Comparison of ENCODE assay signal across 17 cellular contexts in genomic region chr6:111517965-111518364, GRCh38.
"Had no signal": no experiment of that assay in that cellular context is flagged by ENCODE, and none has a peak within 500 bp of the region (broad histone marks: within the 10 kb centered on the region; RNA-seq: fewer than 3 reads in every experiment).

No MANE protein-coding gene starts in this region.

- ATAC-seq: activated CD8-positive, alpha-beta T cell treated with anti-CD3 and anti-CD28 coated beads, Interleukin-2, amount 10 ng/mL, durations not matched to agents 7 days and 5 days; left colon; lower lobe of right lung had no signal

- H3K4me1 ChIP-seq: lower lobe of right lung, suprapubic skin had no signal

- H3K36me3 ChIP-seq: adrenal gland, lower lobe of right lung, sigmoid colon, spleen, suprapubic skin had no signal

- H3K9me3 ChIP-seq: adrenal gland, lower lobe of right lung, sigmoid colon, suprapubic skin had no signal

- DNase-seq: activated CD4-positive, alpha-beta T cell treated with anti-CD3 and anti-CD28 coated beads, Interleukin-2, amount 10 ng/mL, durations not matched to agents 24 days and 14 days; activated CD4-positive, CD25-positive, alpha-beta regulatory T cell; activated CD8-positive, alpha-beta memory T cell treated with anti-CD3 and anti-CD28 coated beads, Interleukin-2, amount 50 U/mL, for 4 hours; activated CD8-positive, alpha-beta T cell treated with anti-CD3 and anti-CD28 coated beads, Interleukin-2, amount 10 ng/mL, durations not matched to agents 7 days and 5 days; activated effector memory CD4-positive, alpha-beta T cell treated with anti-CD3 and anti-CD28 coated beads, Interleukin-2, amount 50 U/mL, for 16 hours; activated T-cell treated with anti-CD3 and anti-CD28 coated beads, Interleukin-2, amount 50 U/mL, for 48 hours; adrenal gland; cortex of kidney; effector CD8-positive, alpha-beta T cell; foreskin melanocyte; left colon; lower lobe of right lung; sigmoid colon; spleen; T-helper 2 cell; trophoblast cell had no signal

- H3K27ac ChIP-seq: adrenal gland, lower lobe of right lung, sigmoid colon, spleen, suprapubic skin had no signal

- H3K27me3 ChIP-seq: adrenal gland, sigmoid colon, spleen, suprapubic skin had no signal

- H3K4me3 ChIP-seq: adrenal gland, lower lobe of right lung, sigmoid colon, spleen, suprapubic skin had no signal
